ENCODE assay signal across 8 cellular contexts in genomic region chr9:66900490-66901131, GRCh38. TPM values are rescaled to one million over a fixed set of nuclear protein-coding genes. Genes with fewer than 3 reads are reported as not detected.
A peak's percentile ranks its signal among the peaks of the same experiment; 100 is the strongest.
DNase-seq lines count a peak whose midpoint lies in the region; ATAC-seq and TF ChIP-seq lines count a peak whose summit lies in the region.
"Not testable (repeated sequence)": the region's sequence is repeated elsewhere in the genome, so short reads cannot be mapped to it uniquely, and the experiment has no call there.

Gene ZNF658 (plus strand): TSS chr9:66900725. CDS start chr9:66903562, 2,837 bp downstream.

- not testable (repeated sequence) for H3K9me3 ChIP-seq in CD4-positive, CD25-positive, alpha-beta regulatory T cell (ENCODE audit: control insufficient read depth in 2 of 2, low read length in 2 of 2); T-helper 17 cell (ENCODE audit: control insufficient read depth, low read length, poor library complexity, severe bottlenecking); adrenal gland (replicated peaks in 1 of 3)

- H3K9me3 Mint-ChIP-seq in CD4-positive, CD25-positive, alpha-beta regulatory T cell; glutamatergic neuron (ENCODE audit: unreplicated experiment); nephron progenitor cell: not testable (repeated sequence)

- not testable (repeated sequence) for H3K4me1 ChIP-seq in CD4-positive, CD25-positive, alpha-beta regulatory T cell (ENCODE audit: control insufficient read depth, insufficient read depth, low read length, poor library complexity, severe bottlenecking); adrenal gland (replicated peaks in 1 of 2)

- not testable (repeated sequence) for H3K27me3 Mint-ChIP-seq in CD4-positive, CD25-positive, alpha-beta regulatory T cell; T-helper 17 cell; glutamatergic neuron (ENCODE audit: unreplicated experiment); nephron progenitor cell (ENCODE audit: low read depth, poor library complexity)

- not testable (repeated sequence) for H3K36me3 Mint-ChIP-seq in CD4-positive, CD25-positive, alpha-beta regulatory T cell; T-helper 17 cell (ENCODE audit: low read depth); glutamatergic neuron (ENCODE audit: unreplicated experiment); nephron progenitor cell (ENCODE audit: low read depth)

- peak within 1 kb of the TSS in 2 of 3 donors; percentile 77 to 90 for H3K27ac Mint-ChIP-seq in CD4-positive, CD25-positive, alpha-beta regulatory T cell
- H3K27ac Mint-ChIP-seq in T-helper 17 cell (peak within 1 kb of the TSS; percentile 87), glutamatergic neuron (ENCODE audit: unreplicated experiment) (peak within 1 kb of the TSS; percentile 82)
- H3K27ac Mint-ChIP-seq in nephron progenitor cell, result not testable (repeated sequence)

- peak; percentile 81 to 83 for ATAC-seq in CD4-positive, CD25-positive, alpha-beta regulatory T cell (ENCODE audit: low read depth in 2 of 2)
- ATAC-seq in GM21447 (IDR thresholded peaks at IDR 0.05; ENCODE audit: unreplicated experiment) (peak; percentile 98), HG03457 (IDR thresholded peaks at IDR 0.05; ENCODE audit: unreplicated experiment) (peak; percentile 98), T-helper 17 cell (peak; percentile 94)

- H3K4me3 ChIP-seq in CD4-positive, CD25-positive, alpha-beta regulatory T cell (ENCODE audit: low read depth, low read length), result peak within 1 kb of the TSS; percentile 61
- peak within 1 kb of the TSS in 3 of 4 donors; percentile 43 to 62 (median 60) for H3K4me3 ChIP-seq in adrenal gland

- intact Hi-C loops in adrenal gland (cut with DNase I), result not testable (repeated sequence)

- H3K27ac ChIP-seq in CD4-positive, CD25-positive, alpha-beta regulatory T cell (ENCODE audit: insufficient read depth, low read length, poor library complexity, severe bottlenecking), result not testable (repeated sequence)
- H3K27ac ChIP-seq in adrenal gland, result peak within 1 kb of the TSS in 2 of 5 donors; percentile 26 to 70

- peaks cover 0 to 15% (median 3%) of the 10 kb centered on the region in 4 donors for H3K4me1 Mint-ChIP-seq in CD4-positive, CD25-positive, alpha-beta regulatory T cell
- not testable (repeated sequence) for H3K4me1 Mint-ChIP-seq in T-helper 17 cell; glutamatergic neuron (ENCODE audit: low read depth, unreplicated experiment); nephron progenitor cell

- peak; percentile 23 to 78 (median 46) for DNase-seq in CD4-positive, CD25-positive, alpha-beta regulatory T cell
- DNase-seq in T-helper 17 cell, result peak; percentile 14 to 41 (median 30)
- DNase-seq in adrenal gland, result peak; percentile 88 to 95 (median 90)
- DNase-seq in glutamatergic neuron, result peak; percentile 85
- DNase-seq in nephron progenitor cell, result peak; percentile 76
- peak; percentile 18 for DNase-seq in stimulated activated CD8-positive, alpha-beta memory T cell treated with anti-CD3 and anti-CD28 coated beads, Interleukin-15, amount 100 ng/mL, for 24 hours (ENCODE audit: low read depth)

- TF ChIP-seq POLR2A in adrenal gland (IDR thresholded peaks at IDR 0.05), result peak in 1 of 2 donors; percentile 54

- WGBS in adrenal gland, 4 donors, result 0% methylated on average over 9 to 41 of the region's 46 CpGs

- H3K27me3 ChIP-seq in CD4-positive, CD25-positive, alpha-beta regulatory T cell (ENCODE audit: control insufficient read depth, insufficient read depth, low read length); adrenal gland: not testable (repeated sequence)

- H3K36me3 ChIP-seq in CD4-positive, CD25-positive, alpha-beta regulatory T cell (ENCODE audit: control insufficient read depth, insufficient read depth, low read length); adrenal gland (replicated peaks in 1 of 2): not testable (repeated sequence)

- peak within 1 kb of the TSS; percentile 92 to 98 (median 97) for H3K4me3 Mint-ChIP-seq in CD4-positive, CD25-positive, alpha-beta regulatory T cell
- H3K4me3 Mint-ChIP-seq in T-helper 17 cell, result peak within 1 kb of the TSS; percentile 92
- H3K4me3 Mint-ChIP-seq in glutamatergic neuron (ENCODE audit: unreplicated experiment), result peak within 1 kb of the TSS; percentile 99
- peak within 1 kb of the TSS; percentile 89 for H3K4me3 Mint-ChIP-seq in nephron progenitor cell

- not testable (repeated sequence) for TF ChIP-seq CTCF in adrenal gland (IDR thresholded peaks at IDR 0.05); glutamatergic neuron (IDR thresholded peaks at IDR 0.05; ENCODE audit: partially characterized antibody, unreplicated experiment); nephron progenitor cell (IDR thresholded peaks at IDR 0.05)

RNA-seq across cellular contexts. Expression of gene ZNF658, which starts in this region (rescaled TPM):
- 1.5 TPM for total RNA-seq in CD4-positive, CD25-positive, alpha-beta regulatory T cell
- polyA plus RNA-seq in CD4-positive, CD25-positive, alpha-beta regulatory T cell, result 1 to 10 TPM; 1.6 to 2.8 (median 2.3) TPM
- total RNA-seq in T-helper 17 cell (1 to 10 TPM; 1.4 to 4.8 TPM), adrenal gland (1 to 10 TPM; 2.2 to 9.1 (median 6.7) TPM), glutamatergic neuron (ENCODE audit: unreplicated experiment) (9.4 TPM)
- polyA plus RNA-seq in adrenal gland, result 1 to 10 TPM; 1.9 to 3.9 (median 2.9) TPM

Comparison
In these comparisons a context has a peak if more than half of its experiments do, and no peak if none do; other contexts are left out.
1. DNase-seq: peak in every context shown above with its lines; median percentile 90 in adrenal gland; 85 in glutamatergic neuron; 76 in nephron progenitor cell; 46 in CD4-positive, CD25-positive, alpha-beta regulatory T cell; 30 in T-helper 17 cell; 18 in stimulated activated CD8-positive, alpha-beta memory T cell treated with anti-CD3 and anti-CD28 coated beads, Interleukin-15, amount 100 ng/mL, for 24 hours.